29 cellular contexts compared by ENCODE assay signal in the genomic region with DNA sequence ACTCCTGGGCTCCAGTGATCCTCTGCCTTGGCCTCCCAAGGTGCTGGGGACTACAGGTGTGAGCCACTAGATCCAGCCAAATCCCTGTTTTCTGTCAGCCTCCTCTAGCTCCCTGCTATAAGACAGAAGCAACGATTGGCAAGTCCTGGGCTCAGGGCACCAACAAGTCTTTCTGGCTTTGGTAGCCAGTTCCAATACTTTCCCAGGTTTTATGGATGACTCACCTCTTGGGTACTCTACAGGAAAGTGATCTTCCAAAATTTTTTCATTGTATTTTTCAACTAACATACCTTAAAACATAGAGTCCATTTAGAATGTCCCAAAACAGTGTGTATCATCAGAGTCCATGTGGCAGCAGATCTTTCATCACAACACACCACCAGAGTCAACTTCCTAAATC. TPM values are rescaled to one million over a fixed set of nuclear protein-coding genes. Genes with fewer than 3 reads are reported as not detected.
DNase-seq lines count a peak whose midpoint lies in the region; ATAC-seq, FAIRE-seq and TF ChIP-seq lines count a peak whose summit lies in the region.
"Had no signal": no experiment of that assay in that cellular context is flagged by ENCODE, and none has a peak within 500 bp of the region (broad histone marks: within the 10 kb centered on the region; RNA-seq: fewer than 3 reads in every experiment).

No MANE protein-coding gene starts in this region.

- peaks cover 24% of the 10 kb centered on the region for H3K36me3 Mint-ChIP-seq in T-helper 17 cell (ENCODE audit: low read depth)

- H3K4me3 Mint-ChIP-seq in T-helper 17 cell, result no peak overlapping the region
- H3K4me3 Mint-ChIP-seq: CD8-positive, alpha-beta T cell; HFFc6 had no signal

- no peak for FAIRE-seq in small intestine (lab: Jason Lieb, UNC)
- FAIRE-seq: G401.6, HTR-8/SVneo, K562 had no signal

- H3K27me3 ChIP-seq in foreskin keratinocyte (no peaks in the 10 kb centered on the region), upper lobe of right lung (no peaks in the 10 kb centered on the region), MG63 (no peaks in the 10 kb centered on the region), small intestine (ENCODE audit: control insufficient read depth in 2 of 2, insufficient read depth in 2 of 2, low read length in 2 of 2) (no peaks in the 10 kb centered on the region)
- H3K27me3 ChIP-seq in effector memory CD4-positive, alpha-beta T cell (replicated peaks; ENCODE audit: control insufficient read depth, insufficient read depth, low read length, poor library complexity, severe bottlenecking), result no peaks in the 10 kb centered on the region

- H3K4me1 ChIP-seq in foreskin keratinocyte (no peaks in the 10 kb centered on the region), upper lobe of right lung (no peaks in the 10 kb centered on the region), small intestine (ENCODE audit: control insufficient read depth in 2 of 2, insufficient read depth in 1 of 2, low read depth in 1 of 2, low read length in 1 of 2) (no peaks in the 10 kb centered on the region)
- H3K4me1 ChIP-seq in effector memory CD4-positive, alpha-beta T cell (ENCODE audit: control insufficient read depth, insufficient read depth, low read length, poor library complexity, severe bottlenecking), result no peaks in the 10 kb centered on the region
- H3K4me1 ChIP-seq: Caco-2, HAP-1 had no signal

- no peak for ATAC-seq in T-helper 17 cell
- ATAC-seq in foreskin keratinocyte, result peak; percentile 18
- ATAC-seq in upper lobe of right lung, result peak; percentile 66
- ATAC-seq: CD8-positive, alpha-beta T cell; K562; Panc1 had no signal

- DNase-seq in M059J (ENCODE audit: low read depth) (peak; percentile 20), T-helper 17 cell (no peak), foreskin keratinocyte (no peak), upper lobe of right lung (no peak), MG63 (no peak), small intestine (no peak)
- DNase-seq in effector memory CD4-positive, alpha-beta T cell, result no peak
- DNase-seq: C1 segment of cervical spinal cord; Caco-2; CD8-positive, alpha-beta T cell; GOT3; HFFc6; Kasumi-1; NCI-H1092 treated with DMSO at 0.1 percent for 48 hours; NCI-H1436; NCI-H187; NCI-H2171 treated with DMSO at 0.1 percent for 48 hours; NCI-H446; NCI-H524 treated with DMSO at 0.1 percent for 48 hours; SHP77 had no signal

- intact Hi-C loops in upper lobe of right lung (cut with DNase I), result no loop called here

- peaks cover 24% of the 10 kb centered on the region for H3K4me1 Mint-ChIP-seq in T-helper 17 cell

- H3K36me3 ChIP-seq in upper lobe of right lung (peaks cover 13% of the 10 kb centered on the region), MG63 (no peaks in the 10 kb centered on the region), small intestine (ENCODE audit: control insufficient read depth in 2 of 2, insufficient read depth in 2 of 2, low read length in 2 of 2) (no peaks in the 10 kb centered on the region)
- peaks cover 25% of the 10 kb centered on the region for H3K36me3 ChIP-seq in effector memory CD4-positive, alpha-beta T cell (ENCODE audit: control insufficient read depth, insufficient read depth, low read length)

- TF ChIP-seq CTCF in foreskin keratinocyte (conservative IDR thresholded peaks at IDR 0.05), result no peak
- no peak for TF ChIP-seq CTCF in upper lobe of right lung (IDR thresholded peaks at IDR 0.05)

- H3K9me3 ChIP-seq in T-helper 17 cell (ENCODE audit: control insufficient read depth, low read length, poor library complexity, severe bottlenecking) (no peaks in the 10 kb centered on the region), upper lobe of right lung (no peaks in the 10 kb centered on the region), MG63 (no peaks in the 10 kb centered on the region), small intestine (ENCODE audit: control insufficient read depth, low read depth) (no peaks in the 10 kb centered on the region)
- no peaks in the 10 kb centered on the region for H3K9me3 ChIP-seq in effector memory CD4-positive, alpha-beta T cell (ENCODE audit: control insufficient read depth, low read length)
- H3K9me3 ChIP-seq: Caco-2, HAP-1 had no signal

- H3K4me3 ChIP-seq in upper lobe of right lung, result no peak overlapping the region
- H3K4me3 ChIP-seq in effector memory CD4-positive, alpha-beta T cell (ENCODE audit: insufficient read depth, low read depth, low read length, poor library complexity, severe bottlenecking), result no peak overlapping the region
- H3K4me3 ChIP-seq in MG63, result no peak overlapping the region
- no peak overlapping the region for H3K4me3 ChIP-seq in small intestine (ENCODE audit: low read depth in 1 of 2, low read length in 2 of 2)
- H3K4me3 ChIP-seq: HAP-1, K562 had no signal

- no peak overlapping the region for H3K27ac ChIP-seq in foreskin keratinocyte
- H3K27ac ChIP-seq in upper lobe of right lung, result no peak overlapping the region
- H3K27ac ChIP-seq in effector memory CD4-positive, alpha-beta T cell (ENCODE audit: insufficient read depth, low read length, poor library complexity, severe bottlenecking), result no peak overlapping the region
- no peak overlapping the region for H3K27ac ChIP-seq in small intestine (ENCODE audit: low read depth in 1 of 2, low read length in 1 of 2)
- H3K27ac ChIP-seq: RWPE1 had no signal

- H3K27ac Mint-ChIP-seq in T-helper 17 cell, result peak overlapping the region; percentile 86
- H3K27ac Mint-ChIP-seq: CD8-positive, alpha-beta T cell; HFFc6 had no signal

- no peaks in the 10 kb centered on the region for H3K27me3 Mint-ChIP-seq in T-helper 17 cell

- WGBS in small intestine, 3 donors, result 74 to 88% (median 84%) methylated on average over 1 of the region's 1 CpG

RNA-seq across cellular contexts. Expression of a gene that starts 13.4 kb away (rescaled TPM):
- 2.1 TPM in 2 replicates for total RNA-seq in M059J (2014; rRNA removed; shearing (Covaris generic))
- total RNA-seq in T-helper 17 cell (100 to 1,000 TPM; 101 to 139 TPM), foreskin keratinocyte (10.3 and 12.2 TPM in 2 replicates), upper lobe of right lung (40.1 TPM)
- polyA plus RNA-seq in foreskin keratinocyte (6.0 and 6.4 TPM in 2 replicates), small intestine (10 to 100 TPM in 1 of 3 donors, 1 to 10 TPM in 1, under 1 TPM in 1; 0.22 to 12.0 (median 2.2) TPM)
- 1.9 and 3.7 TPM in 2 replicates for total RNA-seq in MG63 (2014; rRNA removed; shearing (Covaris generic); ENCODE audit: low replicate concordance)

RNA-seq across cellular contexts. Expression of a gene that starts 34.7 kb away (rescaled TPM):
- total RNA-seq in M059J (2014; rRNA removed; shearing (Covaris generic)), result not detected in 2 replicates
- not detected for total RNA-seq in T-helper 17 cell
- not detected in 2 replicates for total RNA-seq in foreskin keratinocyte
- not detected in 2 replicates for polyA plus RNA-seq in foreskin keratinocyte
- total RNA-seq in upper lobe of right lung, result not detected
- not detected in 2 replicates for total RNA-seq in MG63 (2014; rRNA removed; shearing (Covaris generic); ENCODE audit: low replicate concordance)
- not detected for polyA plus RNA-seq in small intestine
- total RNA-seq: A673; Caco-2; CD8-positive, alpha-beta T cell; HFFc6; K562; MCF 10A; SK-MEL-5 had no signal
- polyA plus RNA-seq: K562 had no signal

RNA-seq across cellular contexts. Expression of a gene that starts 37.3 kb away (rescaled TPM):
- total RNA-seq in M059J (2014; rRNA removed; shearing (Covaris generic)), result not detected in 2 replicates
- total RNA-seq in T-helper 17 cell (not detected), foreskin keratinocyte (not detected in 2 replicates), upper lobe of right lung (not detected)
- polyA plus RNA-seq in foreskin keratinocyte (not detected in 2 replicates), small intestine (under 1 TPM in 1 of 3 donors, not detected in 2; 0.07 TPM)
- total RNA-seq in MG63 (2014; rRNA removed; shearing (Covaris generic); ENCODE audit: low replicate concordance), result not detected in 2 replicates
- total RNA-seq: A673; Caco-2; CD8-positive, alpha-beta T cell; HFFc6; K562; MCF 10A; SK-MEL-5 had no signal
- polyA plus RNA-seq: K562 had no signal
